Comparison of ENCODE assay signal across 30 cellular contexts in genomic region chr16:4948903-4949766, GRCh38. TPM values are rescaled to one million over a fixed set of nuclear protein-coding genes. Genes with fewer than 3 reads are reported as not detected.
"Had no signal": no experiment of that assay in that cellular context is flagged by ENCODE, and none has a peak within 500 bp of the region (broad histone marks: within the 10 kb centered on the region; RNA-seq: fewer than 3 reads in every experiment).

No MANE protein-coding gene starts in this region.

- FAIRE-seq: colon, keratinocyte, TTC549 had no signal

- ATAC-seq: activated CD4-positive, CD25-positive, alpha-beta regulatory T cell treated with anti-CD3 and anti-CD28 coated beads, Interleukin-2, amount 50 U/mL, for 24 hours; body of pancreas; gastrocnemius medialis; left cardiac atrium; left ventricle myocardium superior; right cardiac atrium had no signal

- H3K27ac ChIP-seq: adrenal gland, body of pancreas, gastrocnemius medialis, parathyroid adenoma, VCaP had no signal

- H3K9me3 ChIP-seq: adrenal gland, body of pancreas, gastrocnemius medialis, spleen, tibial nerve had no signal

- DNase-seq: activated CD4-positive, alpha-beta T cell treated with anti-CD3 and anti-CD28 coated beads for 48 hours; activated CD4-positive, alpha-beta T cell treated with anti-CD3 and anti-CD28 coated beads, Interleukin-2, amount 50 U/mL, for 48 hours; activated CD8-positive, alpha-beta memory T cell treated with anti-CD3 and anti-CD28 coated beads, Interleukin-2, amount 50 U/mL, for 4 hours; activated effector memory CD4-positive, alpha-beta T cell treated with anti-CD3 and anti-CD28 coated beads, Interleukin-2, amount 50 U/mL, for 16 hours; activated naive CD4-positive, alpha-beta T cell treated with anti-CD3 and anti-CD28 coated beads for 36 hours; activated naive CD8-positive, alpha-beta T cell treated with anti-CD3 and anti-CD28 coated beads for 36 hours; activated T-cell treated with anti-CD3 and anti-CD28 coated beads, Interleukin-2, amount 50 U/mL, for 1 hour; adrenal gland; body of pancreas; effector CD8-positive, alpha-beta T cell; gastrocnemius medialis; hippocampal formation; left cardiac atrium; left ventricle myocardium superior; nucleus accumbens; right cardiac atrium; spleen; stimulated activated CD4-positive, alpha-beta T cell treated with anti-CD3 and anti-CD28 coated beads, Interleukin-2, amount 100 ng/mL, for 48 hours; stimulated activated naive CD4-positive, alpha-beta T cell treated with Interleukin-2 at 50 U/mL for 16 hours; T-helper 9 cell had no signal

- H3K9ac ChIP-seq: parathyroid adenoma had no signal

- H3K27ac Mint-ChIP-seq: activated naive CD4-positive, alpha-beta T cell treated with anti-CD3 and anti-CD28 coated beads for 36 hours; activated T-helper 1 cell treated with anti-CD3 and anti-CD28 coated beads, Interleukin-12 subunit alpha, Interleukin-12 subunit beta, Interleukin-2, Interleukin-4 antibody, amounts not matched to agents 30 ng/mL and 10 ng/mL and 1 ng/mL, durations not matched to agents 14 hours and 24 hours and 36 hours had no signal

- H3K79me2 ChIP-seq: parathyroid adenoma had no signal

- H3K36me3 Mint-ChIP-seq: activated naive CD8-positive, alpha-beta T cell treated with anti-CD3 and anti-CD28 coated beads for 36 hours had no signal

- H3K4me3 ChIP-seq: adrenal gland, body of pancreas, gastrocnemius medialis, tibial nerve had no signal

- H3K9me3 Mint-ChIP-seq: activated naive CD4-positive, alpha-beta T cell treated with anti-CD3 and anti-CD28 coated beads for 36 hours; activated naive CD8-positive, alpha-beta T cell treated with anti-CD3 and anti-CD28 coated beads for 36 hours; activated T-helper 1 cell treated with anti-CD3 and anti-CD28 coated beads, Interleukin-12 subunit alpha, Interleukin-12 subunit beta, Interleukin-2, Interleukin-4 antibody, amounts not matched to agents 30 ng/mL and 10 ng/mL and 1 ng/mL, durations not matched to agents 14 hours and 24 hours and 36 hours; nephron had no signal

- H3K4me1 Mint-ChIP-seq: activated naive CD8-positive, alpha-beta T cell treated with anti-CD3 and anti-CD28 coated beads for 36 hours had no signal

- H3K27me3 ChIP-seq: adrenal gland, body of pancreas, tibial nerve had no signal

- H3K4me3 Mint-ChIP-seq: activated naive CD4-positive, alpha-beta T cell treated with anti-CD3 and anti-CD28 coated beads for 36 hours; activated naive CD8-positive, alpha-beta T cell treated with anti-CD3 and anti-CD28 coated beads for 36 hours; activated T-helper 1 cell treated with anti-CD3 and anti-CD28 coated beads, Interleukin-12 subunit alpha, Interleukin-12 subunit beta, Interleukin-2, Interleukin-4 antibody, amounts not matched to agents 30 ng/mL and 10 ng/mL and 1 ng/mL, durations not matched to agents 14 hours and 24 hours and 36 hours; nephron had no signal

- H3K36me3 ChIP-seq: adrenal gland, gastrocnemius medialis, spleen, tibial nerve had no signal

- H2AFZ ChIP-seq: parathyroid adenoma had no signal

RNA-seq across cellular contexts. Expression of gene SEC14L5, which starts 9.0 kb away (rescaled TPM):
- total RNA-seq: activated CD8-positive, alpha-beta memory T cell treated with anti-CD3 and anti-CD28 coated beads for 36 hours; activated naive CD4-positive, alpha-beta T cell treated with anti-CD3 and anti-CD28 coated beads for 36 hours; activated T-helper 1 cell treated with anti-CD3 and anti-CD28 coated beads, Interleukin-12 subunit alpha, Interleukin-12 subunit beta, Interleukin-2, Interleukin-4 antibody, amounts not matched to agents 30 ng/mL and 10 ng/mL and 1 ng/mL, durations not matched to agents 14 hours and 24 hours and 36 hours had no signal

RNA-seq across cellular contexts. Expression of gene PPL, which starts 12.2 kb away (rescaled TPM):
- total RNA-seq: activated CD8-positive, alpha-beta memory T cell treated with anti-CD3 and anti-CD28 coated beads for 36 hours; activated naive CD8-positive, alpha-beta T cell treated with anti-CD3 and anti-CD28 coated beads for 36 hours; activated T-helper 1 cell treated with anti-CD3 and anti-CD28 coated beads, Interleukin-12 subunit alpha, Interleukin-12 subunit beta, Interleukin-2, Interleukin-4 antibody, amounts not matched to agents 30 ng/mL and 10 ng/mL and 1 ng/mL, durations not matched to agents 14 hours and 24 hours and 36 hours had no signal
